In the genomic region with DNA sequence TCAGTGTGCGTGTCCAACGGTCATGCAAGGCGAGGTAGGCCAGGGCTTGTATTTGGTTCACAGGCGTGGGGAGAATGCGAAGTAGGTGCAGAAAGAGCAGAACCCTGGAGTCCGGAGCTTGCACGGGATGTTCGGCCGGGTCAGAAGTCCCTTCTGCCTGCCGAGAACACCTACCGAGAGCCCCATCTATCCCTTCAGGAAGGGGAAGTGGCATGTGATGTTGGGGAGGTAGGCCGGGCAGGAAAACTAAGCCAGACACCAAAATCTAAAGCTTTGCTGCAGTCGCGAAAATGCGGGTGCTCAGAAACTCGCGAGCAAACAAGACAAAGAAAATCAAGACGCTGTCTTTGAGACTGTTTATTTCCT, we compare ENCODE assay signal across 8 cellular contexts. TPM values are rescaled to one million over a fixed set of nuclear protein-coding genes. Genes with fewer than 3 reads are reported as not detected.
DNase-seq lines count a peak whose midpoint lies in the region; ATAC-seq and TF ChIP-seq lines count a peak whose summit lies in the region.

No MANE protein-coding gene starts in this region.

- TF ChIP-seq POLR2A in gastrocnemius medialis (IDR thresholded peaks at IDR 0.05), result no peak

- peaks cover 18 to 23% of the 10 kb centered on the region in 2 donors for H3K4me1 ChIP-seq in gastrocnemius medialis

- intact Hi-C loops in gastrocnemius medialis (cut with DNase I; ENCODE audit: low total_unique reads), result loop anchor here (5.0 kb wide), 2 partner anchors 87 to 178 kb away; a partner anchor contains a TSS

- no peaks in the 10 kb centered on the region for H3K27me3 Mint-ChIP-seq in activated naive CD8-positive, alpha-beta T cell treated with anti-CD3 and anti-CD28 coated beads, Interleukin-2, amount 50 U/mL, for 24 hours

- H3K4me3 ChIP-seq in LNCaP clone FGC (ENCODE audit: low read depth, low read length) (peak overlapping the region; percentile 75), gastrocnemius medialis (peak overlapping the region; percentile 74 to 87 (median 76))

- no peaks in the 10 kb centered on the region for H3K9me3 Mint-ChIP-seq in activated naive CD8-positive, alpha-beta T cell treated with anti-CD3 and anti-CD28 coated beads, Interleukin-2, amount 50 U/mL, for 24 hours

- H3K27me3 ChIP-seq in gastrocnemius medialis, result no peaks in the 10 kb centered on the region

- H3K36me3 Mint-ChIP-seq in activated naive CD8-positive, alpha-beta T cell treated with anti-CD3 and anti-CD28 coated beads, Interleukin-2, amount 50 U/mL, for 24 hours (ENCODE audit: low read depth), result peaks cover 11% of the 10 kb centered on the region

- peak overlapping the region; percentile 90 for H3K4me3 Mint-ChIP-seq in activated naive CD8-positive, alpha-beta T cell treated with anti-CD3 and anti-CD28 coated beads, Interleukin-2, amount 50 U/mL, for 24 hours

- H3K4me1 Mint-ChIP-seq in activated naive CD8-positive, alpha-beta T cell treated with anti-CD3 and anti-CD28 coated beads, Interleukin-2, amount 50 U/mL, for 24 hours, result peaks cover 27% of the 10 kb centered on the region

- H3K27ac Mint-ChIP-seq in activated naive CD8-positive, alpha-beta T cell treated with anti-CD3 and anti-CD28 coated beads, Interleukin-2, amount 50 U/mL, for 24 hours, result peak overlapping the region; percentile 96

- peak overlapping the region; percentile 89 to 99 (median 96) for H3K27ac ChIP-seq in gastrocnemius medialis

- ATAC-seq in activated naive CD8-positive, alpha-beta T cell treated with anti-CD3 and anti-CD28 coated beads, Interleukin-2, amount 50 U/mL, for 24 hours, result no peak
- ATAC-seq in gastrocnemius medialis (peak; percentile 27 to 29), GM19324 (IDR thresholded peaks at IDR 0.05; ENCODE audit: low FRiP score, unreplicated experiment) (no peak)

- peaks cover 0 to 26% of the 10 kb centered on the region in 2 donors for H3K36me3 ChIP-seq in gastrocnemius medialis

- TF ChIP-seq CTCF in LNCaP clone FGC (IDR thresholded peaks at IDR 0.05; ENCODE audit: control insufficient read depth, extremely low read depth, insufficient read depth) (no peak), gastrocnemius medialis (IDR thresholded peaks at IDR 0.05 in 4 of 5, conservative IDR thresholded peaks at IDR 0.05 in 1 of 5) (no peak)

- in situ Hi-C loops in gastrocnemius medialis (cut with MboI; ENCODE audit: low sequenced_read_pairs in 4 of 4), result no loop called here

- peak; percentile 62 for DNase-seq in SIG-M5 treated with dmso at 0.1 percent for 504 hours (lab: John Stamatoyannopoulos, UW; ENCODE audit: unreplicated experiment)
- no peak for DNase-seq in SIG-M5 (lab: John Stamatoyannopoulos, UW)
- DNase-seq in LNCaP clone FGC (ENCODE audit: low read depth), result no peak
- peak; percentile 30 for DNase-seq in activated naive CD8-positive, alpha-beta T cell treated with anti-CD3 and anti-CD28 coated beads, Interleukin-2, amount 50 U/mL, for 24 hours
- DNase-seq in hypothalamus (lab: John Stamatoyannopoulos, UW), result peak in 32 of 51 donors; percentile 23 to 79 (median 53)
- peak in 1 of 2 donors; percentile 33 for DNase-seq in gastrocnemius medialis
- DNase-seq in globus pallidus (ENCODE audit: low spot score), result no peak

- no peaks in the 10 kb centered on the region for H3K9me3 ChIP-seq in gastrocnemius medialis

RNA-seq across cellular contexts. Expression of a gene that starts 0.4 kb away (rescaled TPM):
- total RNA-seq in gastrocnemius medialis, result 10 to 100 TPM; 13.5 to 43.2 (median 21.4) TPM

RNA-seq across cellular contexts. Expression of a gene that starts 9.4 kb away (rescaled TPM):
- total RNA-seq in gastrocnemius medialis, result 10 to 100 TPM; 25.2 to 45.5 (median 29.6) TPM

RNA-seq across cellular contexts. Expression of a gene that starts 16.4 kb away (rescaled TPM):
- 10 to 100 TPM; 26.3 to 52.5 (median 44.3) TPM for total RNA-seq in gastrocnemius medialis

RNA-seq across cellular contexts. Expression of a gene that starts 16.8 kb away (rescaled TPM):
- 10 to 100 TPM in 1 of 4 donors, 1 to 10 TPM in 3; 5.6 to 10.5 (median 7.7) TPM for total RNA-seq in gastrocnemius medialis

RNA-seq across cellular contexts. Expression of a gene that starts 21.0 kb away (rescaled TPM):
- total RNA-seq in gastrocnemius medialis, result 10 to 100 TPM; 17.1 to 41.6 (median 23.8) TPM

Comparison
In these comparisons a context has a peak if more than half of its experiments do, and no peak if none do; other contexts are left out.
1. DNase-seq: peak in SIG-M5 treated with dmso at 0.1 percent for 504 hours (single experiment), activated naive CD8-positive, alpha-beta T cell treated with anti-CD3 and anti-CD28 coated beads, Interleukin-2, amount 50 U/mL, for 24 hours (single experiment) and hypothalamus (32 of 51); none in SIG-M5 (single experiment), LNCaP clone FGC (single experiment) and globus pallidus (single experiment).
2. ATAC-seq: peak in gastrocnemius medialis (2 of 2); none in activated naive CD8-positive, alpha-beta T cell treated with anti-CD3 and anti-CD28 coated beads, Interleukin-2, amount 50 U/mL, for 24 hours (single experiment) and GM19324 (single experiment).